13 cellular contexts compared by ENCODE assay signal in the genomic region with DNA sequence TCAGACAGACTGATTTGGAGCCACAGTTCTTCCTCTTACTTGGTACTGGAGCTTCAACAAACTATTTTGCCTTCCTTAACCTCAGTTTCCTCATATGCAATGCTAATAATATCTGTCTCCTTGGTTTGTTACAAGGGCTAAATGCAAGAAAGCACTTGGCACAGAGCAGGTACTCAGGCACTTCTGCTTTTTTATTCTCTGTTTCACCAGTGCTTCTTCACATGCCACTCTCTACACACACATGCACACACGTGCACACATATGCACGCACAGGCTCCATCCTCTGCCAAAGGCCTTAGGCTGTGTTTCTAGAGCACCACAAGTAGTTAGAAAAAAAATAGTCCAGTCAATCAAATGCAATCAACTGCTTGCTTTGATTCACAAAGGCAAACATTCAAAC.
DNase-seq lines count a peak whose midpoint lies in the region; ATAC-seq and TF ChIP-seq lines count a peak whose summit lies in the region.
"Had no signal": no experiment of that assay in that cellular context is flagged by ENCODE, and none has a peak within 500 bp of the region (broad histone marks: within the 10 kb centered on the region; RNA-seq: fewer than 3 reads in every experiment).

No MANE protein-coding gene starts in this region.

- no peaks in the 10 kb centered on the region for H3K9me3 Mint-ChIP-seq in Caco-2 (ENCODE audit: unreplicated experiment)
- no peaks in the 10 kb centered on the region for H3K9me3 Mint-ChIP-seq in endodermal cell
- H3K9me3 Mint-ChIP-seq: WTC11 had no signal

- peak overlapping the region; percentile 2 for H3K27ac Mint-ChIP-seq in Caco-2 (ENCODE audit: unreplicated experiment)
- no peak overlapping the region for H3K27ac Mint-ChIP-seq in endodermal cell
- H3K27ac Mint-ChIP-seq: WTC11 had no signal

- intact Hi-C loops in Caco-2 (cut with micrococcal nuclease; ENCODE audit: unreplicated experiment), result no loop called here
- intact Hi-C loops in OCI-LY7 (cut with micrococcal nuclease; ENCODE audit: unreplicated experiment), result no loop called here
- intact Hi-C loops in ovary (cut with DNase I), result no loop called here

- no peaks in the 10 kb centered on the region for H4K20me1 ChIP-seq in OCI-LY7 (ENCODE audit: insufficient read depth, low read length)

- DNase-seq in Caco-2 (no peak), OCI-LY7 (ENCODE audit: low spot score) (peak; percentile 7), ovary (no peak), NCI-H526 (lab: John Stamatoyannopoulos, UW) (no peak), iPS-NIHi11 (ENCODE audit: low spot score) (no peak), endodermal cell (no peak)
- DNase-seq: activated gamma-delta T cell, AML-193, foreskin melanocyte, MG63 had no signal

- H3K9ac ChIP-seq in endodermal cell (ENCODE audit: extremely low read depth, low read length, poor library complexity, severe bottlenecking), result no peak overlapping the region

- BruUV-seq in Caco-2 (replicated peaks; lab: Mats Ljungman, UMichigan) (no TSS peak), OCI-LY7 (replicated peaks; lab: Mats Ljungman, UMichigan) (no TSS peak)

- H3K4me3 ChIP-seq in Caco-2 (ENCODE audit: low read depth, low read length) (no peak overlapping the region), OCI-LY7 (ENCODE audit: low read depth, low read length, poor library complexity, severe bottlenecking) (no peak overlapping the region), ovary (no peak overlapping the region), endodermal cell (ENCODE audit: low read length) (no peak overlapping the region)
- H3K4me3 ChIP-seq: MG63 had no signal

- WGBS in ovary, 3 donors, result 88 to 94% (median 93%) methylated on average over 2 of the region's 2 CpGs
- WGBS in endodermal cell (ENCODE audit: insufficient coverage in 1 of 2, insufficient read length in 1 of 2), 2 experiments, result 90 to 100% methylated on average over 2 of the region's 2 CpGs

- H3K27me3 ChIP-seq in Caco-2 (replicated peaks; ENCODE audit: control insufficient read depth, insufficient read depth, low read length) (no peaks in the 10 kb centered on the region), ovary (no peaks in the 10 kb centered on the region), endodermal cell (ENCODE audit: control insufficient read depth, insufficient read depth, low read length, poor library complexity, severe bottlenecking) (peaks cover 24% of the 10 kb centered on the region)
- H3K27me3 ChIP-seq: MG63 had no signal

- H3K27me3 Mint-ChIP-seq in Caco-2 (ENCODE audit: insufficient read depth, unreplicated experiment), result no peaks in the 10 kb centered on the region
- peaks cover 35% of the 10 kb centered on the region for H3K27me3 Mint-ChIP-seq in endodermal cell (ENCODE audit: insufficient read depth)

- H3K36me3 ChIP-seq in Caco-2 (ENCODE audit: control insufficient read depth, insufficient read depth, low read length) (no peaks in the 10 kb centered on the region), OCI-LY7 (ENCODE audit: insufficient read depth, low read length) (no peaks in the 10 kb centered on the region), ovary (no peaks in the 10 kb centered on the region), endodermal cell (ENCODE audit: control insufficient read depth, insufficient read depth, low read length) (no peaks in the 10 kb centered on the region)
- H3K36me3 ChIP-seq: MG63 had no signal

- TF ChIP-seq CTCF in Caco-2 (IDR thresholded peaks at IDR 0.05; ENCODE audit: insufficient read depth in 1 of 2, low read depth in 1 of 2, low read length in 1 of 2, severe bottlenecking in 1 of 2, unreplicated experiment in 1 of 2) (no peak), OCI-LY7 (conservative IDR thresholded peaks at IDR 0.05; ENCODE audit: low read length) (no peak), ovary (IDR thresholded peaks at IDR 0.05) (no peak), endodermal cell (conservative IDR thresholded peaks at IDR 0.05) (no peak)

- CTCF ChIA-PET in Caco-2 (lab: Charles Lee), result no interaction called here
- CTCF ChIA-PET in OCI-LY7 (lab: Charles Lee; ENCODE audit: unreplicated experiment), result no interaction called here

- H3K4me1 Mint-ChIP-seq in Caco-2 (ENCODE audit: low read depth, unreplicated experiment) (peaks cover 20% of the 10 kb centered on the region), endodermal cell (peaks cover 13% of the 10 kb centered on the region)

- H3K9me3 ChIP-seq in Caco-2 (no peaks in the 10 kb centered on the region), OCI-LY7 (ENCODE audit: low read length) (no peaks in the 10 kb centered on the region), ovary (no peaks in the 10 kb centered on the region), endodermal cell (ENCODE audit: control insufficient read depth, low read length) (no peaks in the 10 kb centered on the region)
- H3K9me3 ChIP-seq: MG63 had no signal

- no peak for TF ChIP-seq POLR2A in ovary (IDR thresholded peaks at IDR 0.05)

- no peak overlapping the region for H3K4me3 Mint-ChIP-seq in Caco-2 (ENCODE audit: unreplicated experiment)
- no peak overlapping the region for H3K4me3 Mint-ChIP-seq in endodermal cell
- H3K4me3 Mint-ChIP-seq: WTC11 had no signal

- H3K9me2 ChIP-seq in OCI-LY7 (ENCODE audit: insufficient read depth, low read length), result no peaks in the 10 kb centered on the region

- no peaks in the 10 kb centered on the region for H3K36me3 Mint-ChIP-seq in Caco-2 (ENCODE audit: insufficient read depth, unreplicated experiment)
- no peaks in the 10 kb centered on the region for H3K36me3 Mint-ChIP-seq in endodermal cell (ENCODE audit: low read depth)
- H3K36me3 Mint-ChIP-seq: WTC11 had no signal

- H3K27ac ChIP-seq in OCI-LY7 (ENCODE audit: low read depth, low read length, poor library complexity, severe bottlenecking) (no peak overlapping the region), ovary (no peak overlapping the region), endodermal cell (ENCODE audit: low read depth, low read length) (no peak overlapping the region)

- H2AFZ ChIP-seq in OCI-LY7 (ENCODE audit: low read length), result no peak overlapping the region

- H3K4me2 ChIP-seq in OCI-LY7 (ENCODE audit: low read length), result no peak overlapping the region

- POLR2A ChIA-PET in Caco-2 (lab: Charles Lee) (no interaction called here), OCI-LY7 (lab: Charles Lee) (no interaction called here)

- TF ChIP-seq EP300 in ovary (IDR thresholded peaks at IDR 0.05), result no peak

- ATAC-seq in GM19452 (IDR thresholded peaks at IDR 0.05; ENCODE audit: unreplicated experiment), result peak; percentile 37
- ATAC-seq in HG03135 (IDR thresholded peaks at IDR 0.05; ENCODE audit: unreplicated experiment), result peak; percentile 46
- ATAC-seq: WTC11 had no signal

- H3K4me1 ChIP-seq in Caco-2 (peaks cover 5% of the 10 kb centered on the region), OCI-LY7 (ENCODE audit: insufficient read depth, low read length, poor library complexity, severe bottlenecking) (no peaks in the 10 kb centered on the region), ovary (ENCODE audit: insufficient read depth) (no peaks in the 10 kb centered on the region), endodermal cell (ENCODE audit: control insufficient read depth, insufficient read depth, low read length) (peaks cover 6% of the 10 kb centered on the region)

- no peaks in the 10 kb centered on the region for H3K79me2 ChIP-seq in OCI-LY7 (ENCODE audit: insufficient read depth, low read depth, low read length)
